In the genomic region with DNA sequence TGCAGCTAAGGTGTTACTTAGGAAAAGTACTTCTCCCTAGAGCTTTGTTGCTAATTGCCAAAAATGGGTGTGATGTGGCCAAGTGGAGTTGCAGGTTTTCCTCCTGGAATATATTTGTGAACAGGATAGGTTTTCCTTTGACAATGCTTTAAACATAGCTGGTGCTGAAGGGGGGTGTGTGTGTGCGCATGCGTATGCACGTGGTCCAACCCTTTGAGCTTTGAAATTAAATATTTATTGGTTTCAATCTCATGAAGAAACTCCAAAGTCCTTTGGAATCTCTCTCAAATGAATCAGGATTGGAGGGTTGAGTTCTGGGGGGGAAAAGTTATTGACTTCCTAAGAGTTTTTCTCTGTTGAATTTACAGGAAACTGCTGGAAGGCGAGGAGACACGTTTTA, we compare ENCODE assay signal across 11 cellular contexts. TPM values are rescaled to one million over a fixed set of nuclear protein-coding genes. Genes with fewer than 3 reads are reported as not detected.
"Had no signal": no experiment of that assay in that cellular context is flagged by ENCODE, and none has a peak within 500 bp of the region (broad histone marks: within the 10 kb centered on the region; RNA-seq: fewer than 3 reads in every experiment).

No MANE protein-coding gene starts in this region.

- H2AFZ ChIP-seq: GM23338 had no signal

- H3K4me3 ChIP-seq: GM23338, HAP-1 had no signal

- DNase-seq: HFFc6, IMR-90, KBM-7 had no signal

- H3K9me3 ChIP-seq: HAP-1 had no signal

- H3K36me3 ChIP-seq: HAP-1 had no signal

- FAIRE-seq: H1, H54 had no signal

- ATAC-seq: GM23338, HCT116 had no signal

- H3K27ac ChIP-seq: HL-60, KMS-11 had no signal

- H3K4me1 ChIP-seq: HAP-1 had no signal

- H3K4me2 ChIP-seq: GM23338, KMS-11 had no signal

- H3K9ac ChIP-seq: KMS-11 had no signal

RNA-seq across cellular contexts. Expression of gene INA, which starts 11.1 kb away (rescaled TPM):
- total RNA-seq: HT1080 had no signal

RNA-seq across cellular contexts. Expression of gene RPEL1, which starts 42.3 kb away (rescaled TPM):
- total RNA-seq: GM23338, H1, HT1080 had no signal
- polyA plus RNA-seq: GM23338 had no signal
